ENCODE assay signal across 1 cellular context in genomic region chr11:66970808-66971442, GRCh38.
A peak's percentile ranks its signal among the peaks of the same experiment; 100 is the strongest.
TF ChIP-seq lines count a peak whose summit lies in the region.

No MANE protein-coding gene starts in this region.

TF ChIP-seq in WTC11, 78 proteins besides CTCF, POLR2A, EP300 and RAD21 (continued from another document):
- TF ChIP-seq AR (CRISPR knock-in tag; IDR thresholded peaks at IDR 0.05), result no peak
- TF ChIP-seq OVOL2 (CRISPR knock-in tag; IDR thresholded peaks at IDR 0.05; ENCODE audit: borderline replicate concordance), result no peak
- TF ChIP-seq ETV6 (CRISPR knock-in tag; IDR thresholded peaks at IDR 0.05), result no peak
- peak; percentile 93 for TF ChIP-seq GABPB1 (CRISPR knock-in tag; IDR thresholded peaks at IDR 0.05)
TF ChIP-seq in WTC11: peak in this region for 1.
